In the genomic region with DNA sequence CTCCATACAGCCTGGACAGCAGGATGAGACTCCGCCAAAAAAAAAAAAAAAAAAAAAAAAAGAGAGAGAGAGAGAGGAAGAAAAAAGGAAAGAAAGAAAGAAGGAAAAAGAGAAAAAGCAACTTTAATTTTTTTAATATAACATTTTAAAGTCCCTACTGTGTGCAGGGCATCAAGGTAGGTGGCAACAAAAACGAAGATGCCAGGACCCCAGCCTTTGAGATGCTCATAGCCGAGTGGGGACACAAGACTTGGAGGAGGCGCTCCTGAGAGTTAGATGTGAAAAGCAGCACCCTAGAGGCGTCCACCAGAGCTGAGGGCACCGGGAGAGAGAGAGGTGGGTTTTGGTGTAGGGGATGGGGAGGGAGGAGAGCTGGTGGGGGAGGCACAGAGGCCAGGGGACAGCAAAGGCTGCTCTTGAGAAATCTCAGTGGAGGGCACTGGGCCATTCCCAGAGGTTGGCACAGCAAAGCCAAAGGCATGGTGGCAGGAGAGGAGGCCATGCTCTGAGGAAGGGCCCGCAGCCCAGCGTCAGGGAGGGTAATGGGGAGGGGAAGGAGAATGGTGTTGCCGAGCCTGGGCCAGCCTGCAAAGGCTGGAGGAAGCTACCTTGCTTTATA, we compare ENCODE assay signal across 10 cellular contexts.
A peak's percentile ranks its signal among the peaks of the same experiment; 100 is the strongest.
DNase-seq lines count a peak whose midpoint lies in the region; ATAC-seq and TF ChIP-seq lines count a peak whose summit lies in the region.
"Had no signal": no experiment of that assay in that cellular context is flagged by ENCODE, and none has a peak within 500 bp of the region (broad histone marks: within the 10 kb centered on the region; RNA-seq: fewer than 3 reads in every experiment).

No MANE protein-coding gene starts in this region.

- H3K9me3 Mint-ChIP-seq in activated naive CD4-positive, alpha-beta T cell treated with anti-CD3 and anti-CD28 coated beads for 36 hours: no peaks in the 10 kb centered on the region
- H3K9me3 Mint-ChIP-seq in activated naive CD4-positive, alpha-beta T cell treated with anti-CD3 and anti-CD28 coated beads, Interleukin-2, amount 10 ng/mL, durations not matched to agents 7 days and 5 days: no peaks in the 10 kb centered on the region
- H3K9me3 Mint-ChIP-seq in mesothelial cell of epicardium: no peaks in the 10 kb centered on the region

- TF ChIP-seq POLR2A in body of pancreas (IDR thresholded peaks at IDR 0.05): no peak

- peaks cover 46% of the 10 kb centered on the region for H3K4me1 Mint-ChIP-seq in activated naive CD4-positive, alpha-beta T cell treated with anti-CD3 and anti-CD28 coated beads for 36 hours (ENCODE audit: low read depth)
- H3K4me1 Mint-ChIP-seq in activated naive CD4-positive, alpha-beta T cell treated with anti-CD3 and anti-CD28 coated beads, Interleukin-2, amount 10 ng/mL, durations not matched to agents 7 days and 5 days: peaks cover 54% of the 10 kb centered on the region
- peaks cover 79% of the 10 kb centered on the region for H3K4me1 Mint-ChIP-seq in mesothelial cell of epicardium

- H3K4me3 ChIP-seq in body of pancreas (no peak overlapping the region), thymus (ENCODE audit: low read length) (no peak overlapping the region), mucosa of descending colon (no peak overlapping the region)
- H3K4me3 ChIP-seq: BLaER1 had no signal

- H3K4me1 ChIP-seq in body of pancreas (peaks cover 82% of the 10 kb centered on the region), thymus (ENCODE audit: control insufficient read depth, insufficient read depth, low read length) (peaks cover 3% of the 10 kb centered on the region), mucosa of descending colon (ENCODE audit: low read depth) (peaks cover 32% of the 10 kb centered on the region)

- H3K27me3 Mint-ChIP-seq in activated naive CD4-positive, alpha-beta T cell treated with anti-CD3 and anti-CD28 coated beads for 36 hours (ENCODE audit: low read depth): no peaks in the 10 kb centered on the region
- H3K27me3 Mint-ChIP-seq in activated naive CD4-positive, alpha-beta T cell treated with anti-CD3 and anti-CD28 coated beads, Interleukin-2, amount 10 ng/mL, durations not matched to agents 7 days and 5 days: peaks cover 75% of the 10 kb centered on the region
- no peaks in the 10 kb centered on the region for H3K27me3 Mint-ChIP-seq in mesothelial cell of epicardium (ENCODE audit: low read depth)

- intact Hi-C loops in activated naive CD4-positive, alpha-beta T cell treated with anti-CD3 and anti-CD28 coated beads for 36 hours (cut with micrococcal nuclease): loop anchor here (5.0 kb wide), 4 partner anchors 82 to 343 kb away; no protein-coding TSS in a partner anchor
- intact Hi-C loops in body of pancreas (cut with DNase I) (no loop called here), mucosa of descending colon (cut with DNase I, micrococcal nuclease) (loop anchor here in 1 of 2 donors (10.0 kb wide), 2 partner anchors 120 to 310 kb away; partner anchors contain the start of gene IER5L)

- H3K36me3 Mint-ChIP-seq in activated naive CD4-positive, alpha-beta T cell treated with anti-CD3 and anti-CD28 coated beads for 36 hours (ENCODE audit: low read depth): peaks cover 7% of the 10 kb centered on the region
- H3K36me3 Mint-ChIP-seq in activated naive CD4-positive, alpha-beta T cell treated with anti-CD3 and anti-CD28 coated beads, Interleukin-2, amount 10 ng/mL, durations not matched to agents 7 days and 5 days: peaks cover 3% of the 10 kb centered on the region
- H3K36me3 Mint-ChIP-seq in mesothelial cell of epicardium: no peaks in the 10 kb centered on the region

- H3K27me3 ChIP-seq in body of pancreas (no peaks in the 10 kb centered on the region), thymus (ENCODE audit: control insufficient read depth, insufficient read depth) (peaks cover 62% of the 10 kb centered on the region)

- no peak for TF ChIP-seq CTCF in body of pancreas (IDR thresholded peaks at IDR 0.05)
- no peak for TF ChIP-seq CTCF in mesothelial cell of epicardium (IDR thresholded peaks at IDR 0.05; ENCODE audit: unreplicated experiment)
- no peak for TF ChIP-seq CTCF in mucosa of descending colon (IDR thresholded peaks at IDR 0.05)

- WGBS in body of pancreas, 2 donors: 87 to 89% methylated on average over 8 to 9 of the region's 9 CpGs
- WGBS in thymus: 94% methylated on average over 9 of the region's 9 CpGs

- H3K36me3 ChIP-seq in body of pancreas (replicated peaks in 1 of 2; ENCODE audit: insufficient read depth in 1 of 2, low read depth in 2 of 2) (no peaks in the 10 kb centered on the region), thymus (ENCODE audit: control insufficient read depth, insufficient read depth) (no peaks in the 10 kb centered on the region), mucosa of descending colon (ENCODE audit: low read depth) (no peaks in the 10 kb centered on the region)
- H3K36me3 ChIP-seq: BLaER1, neutrophil had no signal

- ATAC-seq in body of pancreas: no peak
- ATAC-seq in mucosa of descending colon: no peak
- no peak for ATAC-seq in GM18909 (IDR thresholded peaks at IDR 0.05; ENCODE audit: poor library complexity, unreplicated experiment)

- peak overlapping the region in 3 of 4 donors; percentile 98 to 100 (median 99) for H3K27ac ChIP-seq in body of pancreas
- H3K27ac ChIP-seq in thymus (ENCODE audit: low read depth): peak overlapping the region; percentile 31
- H3K27ac ChIP-seq: BLaER1 had no signal

- H3K4me3 Mint-ChIP-seq in activated naive CD4-positive, alpha-beta T cell treated with anti-CD3 and anti-CD28 coated beads for 36 hours: no peak overlapping the region
- no peak overlapping the region for H3K4me3 Mint-ChIP-seq in activated naive CD4-positive, alpha-beta T cell treated with anti-CD3 and anti-CD28 coated beads, Interleukin-2, amount 10 ng/mL, durations not matched to agents 7 days and 5 days
- H3K4me3 Mint-ChIP-seq in mesothelial cell of epicardium: no peak overlapping the region

- H3K27ac Mint-ChIP-seq in activated naive CD4-positive, alpha-beta T cell treated with anti-CD3 and anti-CD28 coated beads for 36 hours: peak overlapping the region; percentile 71
- no peak overlapping the region for H3K27ac Mint-ChIP-seq in activated naive CD4-positive, alpha-beta T cell treated with anti-CD3 and anti-CD28 coated beads, Interleukin-2, amount 10 ng/mL, durations not matched to agents 7 days and 5 days
- H3K27ac Mint-ChIP-seq in mesothelial cell of epicardium: peak overlapping the region; percentile 99

- no peak for DNase-seq in activated naive CD4-positive, alpha-beta T cell treated with anti-CD3 and anti-CD28 coated beads for 36 hours
- no peak for DNase-seq in activated naive CD4-positive, alpha-beta T cell treated with anti-CD3 and anti-CD28 coated beads, Interleukin-2, amount 10 ng/mL, durations not matched to agents 7 days and 5 days
- DNase-seq in body of pancreas (no peak), mesothelial cell of epicardium (ENCODE audit: low spot score in 2 of 2, unreplicated experiment in 2 of 2) (no peak), mucosa of descending colon (no peak), NCI-H128 (lab: John Stamatoyannopoulos, UW; ENCODE audit: unreplicated experiment) (no peak)

- CTCF ChIA-PET in activated naive CD4-positive, alpha-beta T cell treated with anti-CD3 and anti-CD28 coated beads for 36 hours (lab: Charles Lee): no interaction called here
- CTCF ChIA-PET in activated naive CD4-positive, alpha-beta T cell treated with anti-CD3 and anti-CD28 coated beads, Interleukin-2, amount 10 ng/mL, durations not matched to agents 7 days and 5 days (lab: Charles Lee): no interaction called here

- H3K9me3 ChIP-seq in body of pancreas (no peaks in the 10 kb centered on the region), thymus (ENCODE audit: control insufficient read depth) (no peaks in the 10 kb centered on the region), mucosa of descending colon (no peaks in the 10 kb centered on the region)
- H3K9me3 ChIP-seq: BLaER1, neutrophil had no signal
